17 cellular contexts compared by ENCODE assay signal in genomic region chr6:161136655-161137054, GRCh38.
"Had no signal": no experiment of that assay in that cellular context is flagged by ENCODE, and none has a peak within 500 bp of the region (broad histone marks: within the 10 kb centered on the region; RNA-seq: fewer than 3 reads in every experiment).

No MANE protein-coding gene starts in this region.

- H3K4me3 ChIP-seq: breast epithelium, prostate gland, right atrium auricular region, testis had no signal

- H3K27ac ChIP-seq: breast epithelium, prostate gland, right atrium auricular region, testis, WERI-Rb-1 had no signal

- ATAC-seq: activated T-cell treated with anti-CD3 and anti-CD28 coated beads, Interleukin-2, amount 50 U/mL, for 4 hours; left lobe of liver had no signal

- H3K4me3 Mint-ChIP-seq: activated T-cell treated with anti-CD3 and anti-CD28 coated beads, Interleukin-2, amount 50 U/mL, for 4 hours; T-helper 1 cell treated with Interleukin-12 subunit alpha and Interleukin-12 subunit beta and Interleukin-4 antibody, amounts not matched to agents 30 μg/mL and 1 μg/mL, for 36 hours; type B pancreatic cell had no signal

- H3K27me3 ChIP-seq: breast epithelium, right atrium auricular region, testis had no signal

- H3K4me1 ChIP-seq: breast epithelium, prostate gland, right atrium auricular region, testis had no signal

- H3K9me3 ChIP-seq: breast epithelium, prostate gland, right atrium auricular region, testis had no signal

- H3K27me3 Mint-ChIP-seq: type B pancreatic cell had no signal

- DNase-seq: activated CD4-positive, alpha-beta T cell treated with anti-CD3 and anti-CD28 coated beads, Interleukin-2, amount 50 U/mL, for 48 hours; activated effector memory CD4-positive, alpha-beta T cell treated with anti-CD3 and anti-CD28 coated beads, Interleukin-2, amount 50 U/mL, for 16 hours; activated naive CD4-positive, alpha-beta T cell treated with anti-CD3 and anti-CD28 coated beads, Interleukin-2, amount 50 U/mL, for 16 hours; activated T-cell treated with anti-CD3 and anti-CD28 coated beads, Interleukin-2, amount 50 U/mL, for 4 hours; cerebellar nuclear complex; effector CD8-positive, alpha-beta T cell; hippocampal formation; midbrain; stimulated activated CD4-positive, alpha-beta T cell treated with anti-CD3 and anti-CD28 coated beads, Interleukin-2, amount 100 ng/mL, for 24 hours; testis; WERI-Rb-1 had no signal

- H3K36me3 ChIP-seq: breast epithelium, prostate gland had no signal

- H3K27ac Mint-ChIP-seq: T-helper 1 cell treated with Interleukin-12 subunit alpha and Interleukin-12 subunit beta and Interleukin-4 antibody, amounts not matched to agents 30 μg/mL and 1 μg/mL, for 36 hours had no signal

- H3K9me3 Mint-ChIP-seq: activated T-cell treated with anti-CD3 and anti-CD28 coated beads, Interleukin-2, amount 50 U/mL, for 4 hours; T-helper 1 cell treated with Interleukin-12 subunit alpha and Interleukin-12 subunit beta and Interleukin-4 antibody, amounts not matched to agents 30 μg/mL and 1 μg/mL, for 36 hours; type B pancreatic cell had no signal
